ENCODE assay signal across 8 cellular contexts in the genomic region with DNA sequence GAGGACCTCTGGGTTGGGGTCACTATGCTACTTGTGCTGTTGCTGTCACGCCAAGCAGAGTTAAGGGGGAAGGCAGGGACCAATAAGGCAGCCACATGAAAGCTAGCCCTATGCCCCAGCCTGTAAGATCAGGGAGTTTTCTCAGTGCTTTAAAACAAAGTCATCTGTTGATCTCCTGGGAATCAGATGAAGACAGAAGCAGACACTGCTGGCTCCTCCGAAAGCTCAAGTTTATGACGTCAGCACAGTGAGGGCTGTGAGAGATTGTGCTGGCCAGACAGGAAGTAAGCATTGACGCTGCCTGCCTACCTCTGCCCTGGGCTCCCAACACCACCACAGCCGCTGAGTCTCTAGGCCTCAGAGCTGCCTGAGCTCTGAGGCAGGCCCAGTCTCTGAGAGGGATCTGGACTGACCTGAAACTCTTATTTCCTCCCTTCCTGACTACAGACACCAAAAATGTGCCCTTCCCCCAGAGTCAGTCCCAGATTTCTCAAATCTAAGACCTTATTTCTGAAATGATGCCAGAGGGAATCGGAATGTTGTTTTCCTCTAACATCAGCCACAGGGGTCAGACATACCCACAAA.
A peak's percentile ranks its signal among the peaks of the same experiment; 100 is the strongest.
DNase-seq lines count a peak whose midpoint lies in the region; ATAC-seq and TF ChIP-seq lines count a peak whose summit lies in the region.

No MANE protein-coding gene starts in this region.

- H3K9ac ChIP-seq in H9 (ENCODE audit: extremely low read depth, insufficient read length, low read length) = no peak overlapping the region

- H3K36me3 Mint-ChIP-seq in CD8-positive, alpha-beta memory T cell = peaks cover 0 to 4% (median 2%) of the 10 kb centered on the region in 3 donors
- no peaks in the 10 kb centered on the region for H3K36me3 Mint-ChIP-seq in H9 (ENCODE audit: insufficient read depth in 1 of 3, low read depth in 3 of 3)

- H2BK15ac ChIP-seq in H9 (ENCODE audit: low read depth, low read length) = no peak overlapping the region

- no peak overlapping the region for H3K4me3 ChIP-seq in CD8-positive, alpha-beta memory T cell (ENCODE audit: low read length)

- no peaks in the 10 kb centered on the region for H3K9me3 ChIP-seq in CD8-positive, alpha-beta memory T cell (ENCODE audit: low read length)
- H3K9me3 ChIP-seq in H9 (ENCODE audit: control insufficient read depth, low read depth, low read length) = no peaks in the 10 kb centered on the region

- no peak for TF ChIP-seq CTCF in H9 (conservative IDR thresholded peaks at IDR 0.05)

- no peak overlapping the region for H3K23ac ChIP-seq in H9 (ENCODE audit: insufficient read length, low read depth, low read length)

- H3K4me3 Mint-ChIP-seq in CD8-positive, alpha-beta memory T cell = peak overlapping the region in 2 of 7 donors; percentile 25 to 40
- no peak overlapping the region for H3K4me3 Mint-ChIP-seq in H9

- no peaks in the 10 kb centered on the region for H3K27me3 Mint-ChIP-seq in CD8-positive, alpha-beta memory T cell
- peaks cover 8% of the 10 kb centered on the region for H3K27me3 Mint-ChIP-seq in H9 (ENCODE audit: low read depth)

- H2AFZ ChIP-seq in H9 (ENCODE audit: low read length) = no peak overlapping the region

- H3K36me3 ChIP-seq in CD8-positive, alpha-beta memory T cell (ENCODE audit: insufficient read depth, low read length) = no peaks in the 10 kb centered on the region

- H3K4me2 ChIP-seq in H9 (ENCODE audit: insufficient read depth, insufficient read length, low read length) = no peak overlapping the region

- no peak overlapping the region for H3K18ac ChIP-seq in H9 (ENCODE audit: insufficient read length, low read depth, low read length)

- no peak overlapping the region for H3K56ac ChIP-seq in H9 (ENCODE audit: insufficient read length, low read depth, low read length)

- H3K27me3 ChIP-seq in CD8-positive, alpha-beta memory T cell (ENCODE audit: insufficient read depth, low read length, poor library complexity, severe bottlenecking) = no peaks in the 10 kb centered on the region
- H3K27me3 ChIP-seq in H9 (ENCODE audit: insufficient read depth, low read length) = no peaks in the 10 kb centered on the region

- H3K27ac ChIP-seq in CD8-positive, alpha-beta memory T cell (ENCODE audit: low read depth, low read length) = no peak overlapping the region
- no peak overlapping the region for H3K27ac ChIP-seq in H9 (ENCODE audit: insufficient read length, low read depth, low read length)

- no peaks in the 10 kb centered on the region for H3K79me2 ChIP-seq in H9 (ENCODE audit: insufficient read depth, low read length)

- H3K27ac Mint-ChIP-seq in CD8-positive, alpha-beta memory T cell = peak overlapping the region; percentile 67 to 96 (median 79)
- H3K27ac Mint-ChIP-seq in H9 = no peak overlapping the region

- H3K4me1 ChIP-seq in CD8-positive, alpha-beta memory T cell (ENCODE audit: insufficient read depth, low read length) = peaks cover 11% of the 10 kb centered on the region
- no peaks in the 10 kb centered on the region for H3K4me1 ChIP-seq in H9 (ENCODE audit: insufficient read depth, low read length)

- no peaks in the 10 kb centered on the region for H3K23me2 ChIP-seq in H9 (ENCODE audit: insufficient read length, low read depth, low read length, poor library complexity, severe bottlenecking)

- H2AK5ac ChIP-seq in H9 (ENCODE audit: insufficient read length, low read length) = no peak overlapping the region

- H2BK5ac ChIP-seq in H9 (ENCODE audit: insufficient read length, low read length) = no peak overlapping the region

- POLR2A ChIA-PET in CD8-positive, alpha-beta memory T cell (lab: Charles Lee) = no interaction called here

- no peak overlapping the region for H4K5ac ChIP-seq in H9 (ENCODE audit: insufficient read length, low read depth, low read length)

- no peak overlapping the region for H4K8ac ChIP-seq in H9 (replicated peaks; ENCODE audit: insufficient read length, low read depth, low read length)

- H2BK120ac ChIP-seq in H9 (ENCODE audit: low read depth, low read length, poor library complexity, severe bottlenecking) = no peak overlapping the region

- no peak overlapping the region for H2BK12ac ChIP-seq in H9 (ENCODE audit: insufficient read length, low read depth, low read length)

- no peak overlapping the region for H3T11ph ChIP-seq in H9 (ENCODE audit: low read length)

- CTCF ChIA-PET in CD8-positive, alpha-beta memory T cell (lab: Charles Lee) = interaction anchor here (1.4 kb wide), 1 partner anchor 15 kb away, joined by 3 read pairs; no protein-coding TSS in a partner anchor

- H3K4ac ChIP-seq in H9 (ENCODE audit: low read depth, low read length) = no peak overlapping the region

- peak; percentile 41 to 79 (median 54) for DNase-seq in CD8-positive, alpha-beta memory T cell
- peak; percentile 38 for DNase-seq in activated CD8-positive, alpha-beta memory T cell treated with anti-CD3 and anti-CD28 coated beads, Interleukin-2, amount 50 U/mL, for 4 hours
- DNase-seq in fibroblast of gingiva (ENCODE audit: low read depth) (peak; percentile 91), pulmonary artery endothelial cell (ENCODE audit: low read depth, low spot score) (peak; percentile 74), H9 (no peak), NCI-H1092 (lab: John Stamatoyannopoulos, UW) (no peak)

- no peaks in the 10 kb centered on the region for H3K79me1 ChIP-seq in H9 (ENCODE audit: insufficient read depth, low read depth, low read length, poor library complexity, severe bottlenecking)

- ATAC-seq in HG03520 (IDR thresholded peaks at IDR 0.05; ENCODE audit: unreplicated experiment) (peak; percentile 81), GM18511 (IDR thresholded peaks at IDR 0.05; ENCODE audit: unreplicated experiment) (no peak)

- no peaks in the 10 kb centered on the region for H3K9me3 Mint-ChIP-seq in CD8-positive, alpha-beta memory T cell
- H3K9me3 Mint-ChIP-seq in H9 = no peaks in the 10 kb centered on the region

- no CpG with 5 or more reads among the region's 6 CpGs for WGBS in H9 (ENCODE audit: extremely low coverage, insufficient read length, low lambda C conversion rate)

- H4K20me1 ChIP-seq in H9 (ENCODE audit: control insufficient read depth, insufficient read depth, insufficient read length) = no peaks in the 10 kb centered on the region

- no peak overlapping the region for H2BK20ac ChIP-seq in H9 (ENCODE audit: low read depth, low read length, poor library complexity, severe bottlenecking)

- peaks cover 17 to 45% (median 27%) of the 10 kb centered on the region in 3 donors for H3K4me1 Mint-ChIP-seq in CD8-positive, alpha-beta memory T cell
- H3K4me1 Mint-ChIP-seq in H9 = peaks cover 0 to 4% of the 10 kb centered on the region in 2 experiments; a peak in 1 of 4 replicates

- no peak overlapping the region for H4K91ac ChIP-seq in H9 (ENCODE audit: insufficient read length, low read depth, low read length)

- H3K14ac ChIP-seq in H9 (ENCODE audit: insufficient read depth, low read length) = no peak overlapping the region

Comparison
In these comparisons a context has a peak if more than half of its experiments do, and no peak if none do; other contexts are left out.
1. DNase-seq: peak in CD8-positive, alpha-beta memory T cell (5 of 5), activated CD8-positive, alpha-beta memory T cell treated with anti-CD3 and anti-CD28 coated beads, Interleukin-2, amount 50 U/mL, for 4 hours (single experiment), fibroblast of gingiva (single experiment) and pulmonary artery endothelial cell (single experiment); none in H9 (single experiment) and NCI-H1092 (single experiment).
2. H3K27ac Mint-ChIP-seq: peak in CD8-positive, alpha-beta memory T cell (8 of 8); none in H9 (0 of 3).